ENCODE assay signal across 20 cellular contexts in genomic region chr15:23403550-23403949, GRCh38. TPM values are rescaled to one million over a fixed set of nuclear protein-coding genes. Genes with fewer than 3 reads are reported as not detected.
DNase-seq lines count a peak whose midpoint lies in the region; ATAC-seq and TF ChIP-seq lines count a peak whose summit lies in the region.
"Had no signal": no experiment of that assay in that cellular context is flagged by ENCODE, and none has a peak within 500 bp of the region (broad histone marks: within the 10 kb centered on the region; RNA-seq: fewer than 3 reads in every experiment).

No MANE protein-coding gene starts in this region.

- H3K9me3 ChIP-seq in BLaER1 (peaks cover 69% of the 10 kb centered on the region), ascending aorta (peaks cover 0 to 5% of the 10 kb centered on the region in 2 donors), left ventricle myocardium inferior (replicated peaks) (peaks cover 10% of the 10 kb centered on the region)

- H3K27me3 ChIP-seq in BLaER1 (no peaks in the 10 kb centered on the region), ascending aorta (no peaks in the 10 kb centered on the region), left ventricle myocardium inferior (ENCODE audit: low read depth) (peaks cover 4% of the 10 kb centered on the region)

- ATAC-seq in SK-N-SH treated with all-trans-retinoic acid at 6 μM for 48 hours (no peak), HG03354 (IDR thresholded peaks at IDR 0.05; ENCODE audit: poor library complexity, severe bottlenecking, unreplicated experiment) (no peak)
- ATAC-seq: CD8-positive, alpha-beta T cell had no signal

- H3K27ac ChIP-seq in BLaER1 (peak overlapping the region; percentile 41; the same call in 1 of the 2 replicates), ascending aorta (peak overlapping the region; percentile 84 to 87), left ventricle myocardium inferior (replicated peaks) (peak overlapping the region; percentile 91)

- no peak for TF ChIP-seq CTCF in ascending aorta (IDR thresholded peaks at IDR 0.05)
- TF ChIP-seq CTCF in left ventricle myocardium inferior (IDR thresholded peaks at IDR 0.05; ENCODE audit: borderline replicate concordance) = no peak

- no peak overlapping the region for H3K4me3 ChIP-seq in BLaER1
- peak overlapping the region; percentile 5 to 55 for H3K4me3 ChIP-seq in ascending aorta
- H3K4me3 ChIP-seq in left ventricle myocardium inferior = peak overlapping the region; percentile 36

- no peaks in the 10 kb centered on the region for H4K20me1 ChIP-seq in BLaER1

- peak overlapping the region; percentile 66 for H3K4me2 ChIP-seq in BLaER1

- peak in 1 of 2 donors; percentile 81 for DNase-seq in ascending aorta (ENCODE audit: low spot score in 2 of 2)
- DNase-seq in left ventricle myocardium inferior = peak; percentile 42
- peak; percentile 5 for DNase-seq in putamen (ENCODE audit: low spot score)
- DNase-seq in NCI-H524 (lab: John Stamatoyannopoulos, UW) = no peak
- no peak for DNase-seq in DMS53 treated with DMSO at 0.1 percent for 48 hours (lab: John Stamatoyannopoulos, UW; ENCODE audit: unreplicated experiment)
- DNase-seq: Calu3; CD8-positive, alpha-beta T cell; EL; KG1; NCI-H1417; NCI-H187; NCI-H226; NCI-H524 treated with DMSO at 0.1 percent for 48 hours; RPMI8226 had no signal

- H3K9ac ChIP-seq in BLaER1 = no peak overlapping the region

- intact Hi-C loops in ascending aorta (cut with DNase I) = loop anchor here (2.0 kb wide), 1 partner anchor 59 kb away; no protein-coding TSS in a partner anchor
- intact Hi-C loops in left ventricle myocardium inferior (cut with micrococcal nuclease) = no loop called here

- peaks cover 17% of the 10 kb centered on the region for H3K36me3 ChIP-seq in BLaER1
- no peaks in the 10 kb centered on the region for H3K36me3 ChIP-seq in ascending aorta
- H3K36me3 ChIP-seq in left ventricle myocardium inferior = no peaks in the 10 kb centered on the region

- H3K4me1 ChIP-seq in BLaER1 = peaks cover 69% of the 10 kb centered on the region
- H3K4me1 ChIP-seq in ascending aorta = peaks cover 5 to 27% of the 10 kb centered on the region in 2 donors
- H3K4me1 ChIP-seq in left ventricle myocardium inferior = peaks cover 36% of the 10 kb centered on the region

TF ChIP-seq in SK-N-SH treated with all-trans-retinoic acid at 6 μM for 48 hours, 23 proteins besides CTCF, POLR2A, EP300 and RAD21:
- TF ChIP-seq GLIS3 (CRISPR knock-in tag; IDR thresholded peaks at IDR 0.05) (no peak), PATZ1 (CRISPR knock-in tag; IDR thresholded peaks at IDR 0.05; ENCODE audit: borderline replicate concordance) (no peak), SNAI2 (CRISPR knock-in tag; IDR thresholded peaks at IDR 0.05) (no peak), ZFP30 (CRISPR knock-in tag; IDR thresholded peaks at IDR 0.05) (no peak), TOX (CRISPR knock-in tag; IDR thresholded peaks at IDR 0.05; ENCODE audit: borderline replicate concordance) (no peak), TCF4 (CRISPR knock-in tag; IDR thresholded peaks at IDR 0.05; ENCODE audit: borderline replicate concordance) (no peak), ZNF70 (CRISPR knock-in tag; IDR thresholded peaks at IDR 0.05) (no peak), ZC3H10 (CRISPR knock-in tag; IDR thresholded peaks at IDR 0.05) (no peak), ESRRG (CRISPR knock-in tag; IDR thresholded peaks at IDR 0.05) (no peak)

RNA-seq across cellular contexts. Expression of gene GOLGA6L2, which starts 43.5 kb away (rescaled TPM):
- total RNA-seq in ascending aorta (not detected), left ventricle myocardium inferior (not detected)
- total RNA-seq: A172; B cell; Calu3; CD8-positive, alpha-beta T cell; H1 had no signal

RNA-seq across cellular contexts. Expression of gene GOLGA8S, which starts 49.0 kb away (rescaled TPM):
- not detected for total RNA-seq in ascending aorta
- 0.33 TPM for total RNA-seq in left ventricle myocardium inferior
- total RNA-seq: A172, B cell had no signal

Comparison
In these comparisons a context has a peak if more than half of its experiments do, and no peak if none do; other contexts are left out.
1. H3K27ac ChIP-seq: peak in every context shown above with its lines; median percentile 91 in left ventricle myocardium inferior; 86 in ascending aorta; 41 in BLaER1.
2. DNase-seq: peak in left ventricle myocardium inferior (single experiment) and putamen (single experiment); none in NCI-H524 (0 of 2) and DMS53 treated with DMSO at 0.1 percent for 48 hours (single experiment).